Comparison of ENCODE assay signal across 29 cellular contexts in genomic region chr19:41288898-41289505, GRCh38. TPM values are rescaled to one million over a fixed set of nuclear protein-coding genes. Genes with fewer than 3 reads are reported as not detected.
DNase-seq lines count a peak whose midpoint lies in the region; ATAC-seq lines count a peak whose summit lies in the region.
"Had no signal": no experiment of that assay in that cellular context is flagged by ENCODE, and none has a peak within 500 bp of the region (broad histone marks: within the 10 kb centered on the region; RNA-seq: fewer than 3 reads in every experiment).

No MANE protein-coding gene starts in this region.

- DNase-seq in activated naive CD8-positive, alpha-beta T cell treated with anti-CD3 and anti-CD28 coated beads for 36 hours, result no peak
- DNase-seq in effector memory CD8-positive, alpha-beta T cell, result no peak
- DNase-seq in stimulated activated effector memory CD8-positive, alpha-beta T cell treated with anti-CD3 and anti-CD28 coated beads, Interleukin-12 subunit alpha, Interleukin-12 subunit beta, amount 100 ng/mL, for 72 hours (ENCODE audit: low spot score in 2 of 2), result no peak
- DNase-seq in stimulated activated CD4-positive, alpha-beta T cell treated with anti-CD3 and anti-CD28 coated beads, Interleukin-4, amount 100 ng/mL, for 24 hours, result no peak
- DNase-seq in stimulated activated CD4-positive, alpha-beta T cell treated with anti-CD3 and anti-CD28 coated beads, Interleukin-4, amount 100 ng/mL, for 1 hour, result no peak
- DNase-seq: activated CD8-positive, alpha-beta memory T cell treated with anti-CD3 and anti-CD28 coated beads, Interleukin-2, amount 50 U/mL, for 48 hours; activated naive CD8-positive, alpha-beta T cell treated with anti-CD3 and anti-CD28 coated beads, Interleukin-2, amount 50 U/mL, for 24 hours; Calu3; cerebellar nuclear complex; DMS79 treated with DMSO at 0.1 percent for 48 hours; dorsolateral prefrontal cortex; GF-D8; midbrain; NCI-H1092; NCI-H187; NCI-H524 treated with DMSO at 0.1 percent for 48 hours; NK-92 treated with Interleukin-12 subunit alpha and Interleukin-12 subunit beta, amount 100 ng/mL, for 24 hours; Right ventricle myocardium superior; stimulated activated CD4-positive, alpha-beta T cell treated with anti-CD3 and anti-CD28 coated beads, Interleukin-1b, Interleukin-23, amount 100 ng/mL, for 48 hours; T-helper 9 cell; WERI-Rb-1 had no signal

- H3K27ac Mint-ChIP-seq in activated naive CD8-positive, alpha-beta T cell, result peak overlapping the region; percentile 34
- no peak overlapping the region for H3K27ac Mint-ChIP-seq in activated naive CD8-positive, alpha-beta T cell treated with anti-CD3 and anti-CD28 coated beads for 36 hours
- no peak overlapping the region for H3K27ac Mint-ChIP-seq in effector memory CD8-positive, alpha-beta T cell
- H3K27ac Mint-ChIP-seq in stimulated activated effector memory CD8-positive, alpha-beta T cell treated with anti-CD3 and anti-CD28 coated beads, Interleukin-12 subunit alpha, Interleukin-12 subunit beta, amount 100 ng/mL, for 72 hours, result peak overlapping the region; percentile 52
- H3K27ac Mint-ChIP-seq: activated naive CD8-positive, alpha-beta T cell treated with anti-CD3 and anti-CD28 coated beads, Interleukin-2, amount 50 U/mL, for 24 hours; activated T-helper 2 cell treated with anti-CD3 and anti-CD28 coated beads, Interferon-gamma antibody, Interleukin-2, Interleukin-4, amounts not matched to agents 10 μg/mL and 5 μg/mL and 100 μg/mL, durations not matched to agents 14 hours and 24 hours and 36 hours; IgD-negative memory B cell; type B pancreatic cell had no signal

- ATAC-seq in effector memory CD8-positive, alpha-beta T cell (replicated peaks), result peak; percentile 59
- ATAC-seq in stimulated activated effector memory CD8-positive, alpha-beta T cell treated with anti-CD3 and anti-CD28 coated beads, Interleukin-12 subunit alpha, Interleukin-12 subunit beta, amount 100 ng/mL, for 72 hours, result no peak
- ATAC-seq: activated naive CD8-positive, alpha-beta T cell treated with anti-CD3 and anti-CD28 coated beads, Interleukin-2, amount 50 U/mL, for 24 hours had no signal

- H3K4me1 Mint-ChIP-seq in activated naive CD8-positive, alpha-beta T cell (ENCODE audit: low read depth), result peaks cover 3% of the 10 kb centered on the region
- H3K4me1 Mint-ChIP-seq in activated naive CD8-positive, alpha-beta T cell treated with anti-CD3 and anti-CD28 coated beads for 36 hours, result peaks cover 4% of the 10 kb centered on the region
- peaks cover 0 to 8% of the 10 kb centered on the region in 2 donors for H3K4me1 Mint-ChIP-seq in effector memory CD8-positive, alpha-beta T cell (ENCODE audit: low read depth in 2 of 2)
- H3K4me1 Mint-ChIP-seq in stimulated activated effector memory CD8-positive, alpha-beta T cell treated with anti-CD3 and anti-CD28 coated beads, Interleukin-12 subunit alpha, Interleukin-12 subunit beta, amount 100 ng/mL, for 72 hours, result peaks cover under 1% of the 10 kb centered on the region
- H3K4me1 Mint-ChIP-seq: IgD-negative memory B cell, nephron had no signal

- peaks cover 4% of the 10 kb centered on the region for H3K36me3 Mint-ChIP-seq in activated naive CD8-positive, alpha-beta T cell
- peaks cover 21% of the 10 kb centered on the region for H3K36me3 Mint-ChIP-seq in activated naive CD8-positive, alpha-beta T cell treated with anti-CD3 and anti-CD28 coated beads for 36 hours
- H3K36me3 Mint-ChIP-seq in effector memory CD8-positive, alpha-beta T cell (ENCODE audit: insufficient read depth), result peaks cover 97% of the 10 kb centered on the region
- H3K36me3 Mint-ChIP-seq in stimulated activated effector memory CD8-positive, alpha-beta T cell treated with anti-CD3 and anti-CD28 coated beads, Interleukin-12 subunit alpha, Interleukin-12 subunit beta, amount 100 ng/mL, for 72 hours, result peaks cover 100% of the 10 kb centered on the region

- no peaks in the 10 kb centered on the region for H3K27me3 Mint-ChIP-seq in activated naive CD8-positive, alpha-beta T cell
- no peaks in the 10 kb centered on the region for H3K27me3 Mint-ChIP-seq in activated naive CD8-positive, alpha-beta T cell treated with anti-CD3 and anti-CD28 coated beads for 36 hours
- no peaks in the 10 kb centered on the region for H3K27me3 Mint-ChIP-seq in effector memory CD8-positive, alpha-beta T cell
- H3K27me3 Mint-ChIP-seq: activated naive CD8-positive, alpha-beta T cell treated with anti-CD3 and anti-CD28 coated beads, Interleukin-2, amount 50 U/mL, for 24 hours; IgD-negative memory B cell; type B pancreatic cell had no signal

- H3K9me3 ChIP-seq in HUES48 (ENCODE audit: control insufficient read depth, insufficient read depth, low read length), result no peaks in the 10 kb centered on the region
- H3K9me3 ChIP-seq: BLaER1 treated with 17β-estradiol and CSF1 and Interleukin-3, amounts not matched to agents 10 nM and 100 nM had no signal

- no peak overlapping the region for H3K9ac ChIP-seq in HUES48 (ENCODE audit: low read depth, low read length)

- H3K9me3 Mint-ChIP-seq in activated naive CD8-positive, alpha-beta T cell (ENCODE audit: low read depth), result no peaks in the 10 kb centered on the region
- no peaks in the 10 kb centered on the region for H3K9me3 Mint-ChIP-seq in activated naive CD8-positive, alpha-beta T cell treated with anti-CD3 and anti-CD28 coated beads for 36 hours
- H3K9me3 Mint-ChIP-seq in effector memory CD8-positive, alpha-beta T cell, result no peaks in the 10 kb centered on the region
- no peaks in the 10 kb centered on the region for H3K9me3 Mint-ChIP-seq in stimulated activated effector memory CD8-positive, alpha-beta T cell treated with anti-CD3 and anti-CD28 coated beads, Interleukin-12 subunit alpha, Interleukin-12 subunit beta, amount 100 ng/mL, for 72 hours
- H3K9me3 Mint-ChIP-seq: activated naive CD8-positive, alpha-beta T cell treated with anti-CD3 and anti-CD28 coated beads, Interleukin-2, amount 50 U/mL, for 24 hours; activated T-helper 2 cell treated with anti-CD3 and anti-CD28 coated beads, Interferon-gamma antibody, Interleukin-2, Interleukin-4, amounts not matched to agents 10 μg/mL and 5 μg/mL and 100 μg/mL, durations not matched to agents 14 hours and 24 hours and 36 hours; IgD-negative memory B cell; nephron; type B pancreatic cell had no signal

- H3K36me3 ChIP-seq in HUES48 (ENCODE audit: control insufficient read depth, insufficient read depth, low read length), result peaks cover 98% of the 10 kb centered on the region

- peaks cover 8% of the 10 kb centered on the region; the same call in 1 of the 2 replicates for H3K4me1 ChIP-seq in HUES48 (ENCODE audit: control insufficient read depth, insufficient read depth, low read length)
- H3K4me1 ChIP-seq: BLaER1 treated with 17β-estradiol and CSF1 and Interleukin-3, amounts not matched to agents 10 nM and 100 nM had no signal

- H3K27me3 ChIP-seq in HUES48 (ENCODE audit: control insufficient read depth, insufficient read depth, low read length), result no peaks in the 10 kb centered on the region
- H3K27me3 ChIP-seq: BLaER1 treated with 17β-estradiol and CSF1 and Interleukin-3, amounts not matched to agents 10 nM and 100 nM; dorsolateral prefrontal cortex had no signal

- no peak overlapping the region for H3K4me3 Mint-ChIP-seq in activated naive CD8-positive, alpha-beta T cell
- no peak overlapping the region for H3K4me3 Mint-ChIP-seq in activated naive CD8-positive, alpha-beta T cell treated with anti-CD3 and anti-CD28 coated beads for 36 hours
- H3K4me3 Mint-ChIP-seq in effector memory CD8-positive, alpha-beta T cell, result no peak overlapping the region
- H3K4me3 Mint-ChIP-seq in stimulated activated effector memory CD8-positive, alpha-beta T cell treated with anti-CD3 and anti-CD28 coated beads, Interleukin-12 subunit alpha, Interleukin-12 subunit beta, amount 100 ng/mL, for 72 hours, result no peak overlapping the region
- H3K4me3 Mint-ChIP-seq: activated naive CD8-positive, alpha-beta T cell treated with anti-CD3 and anti-CD28 coated beads, Interleukin-2, amount 50 U/mL, for 24 hours; IgD-negative memory B cell; nephron; type B pancreatic cell had no signal

- H3K4me3 ChIP-seq in HUES48 (ENCODE audit: low read depth, low read length), result no peak overlapping the region
- H3K4me3 ChIP-seq: BLaER1 treated with 17β-estradiol and CSF1 and Interleukin-3, amounts not matched to agents 10 nM and 100 nM; dorsolateral prefrontal cortex; smooth muscle cell had no signal

- H3K27ac ChIP-seq in HUES48 (ENCODE audit: low read depth, low read length), result peak overlapping the region; percentile 16
- H3K27ac ChIP-seq: BLaER1 treated with 17β-estradiol and CSF1 and Interleukin-3, amounts not matched to agents 10 nM and 100 nM; dorsolateral prefrontal cortex; WERI-Rb-1 had no signal

RNA-seq across cellular contexts. Expression of gene CCDC97, which starts 21.0 kb away (rescaled TPM):
- total RNA-seq in activated naive CD8-positive, alpha-beta T cell treated with anti-CD3 and anti-CD28 coated beads for 36 hours, result 10 to 100 TPM; 19.1 to 20.5 TPM

RNA-seq across cellular contexts. Expression of gene HNRNPUL1, which starts 24.8 kb away (rescaled TPM):
- 100 to 1,000 TPM; 255 to 259 TPM for total RNA-seq in activated naive CD8-positive, alpha-beta T cell treated with anti-CD3 and anti-CD28 coated beads for 36 hours

Comparison
In these comparisons a context has a peak if more than half of its experiments do, and no peak if none do; other contexts are left out.
1. H3K27ac Mint-ChIP-seq: peak in activated naive CD8-positive, alpha-beta T cell (single experiment) and stimulated activated effector memory CD8-positive, alpha-beta T cell treated with anti-CD3 and anti-CD28 coated beads, Interleukin-12 subunit alpha, Interleukin-12 subunit beta, amount 100 ng/mL, for 72 hours (single experiment); none in activated naive CD8-positive, alpha-beta T cell treated with anti-CD3 and anti-CD28 coated beads for 36 hours (single experiment) and effector memory CD8-positive, alpha-beta T cell (0 of 2).